ENCODE assay signal across 1 cellular context in the genomic region with DNA sequence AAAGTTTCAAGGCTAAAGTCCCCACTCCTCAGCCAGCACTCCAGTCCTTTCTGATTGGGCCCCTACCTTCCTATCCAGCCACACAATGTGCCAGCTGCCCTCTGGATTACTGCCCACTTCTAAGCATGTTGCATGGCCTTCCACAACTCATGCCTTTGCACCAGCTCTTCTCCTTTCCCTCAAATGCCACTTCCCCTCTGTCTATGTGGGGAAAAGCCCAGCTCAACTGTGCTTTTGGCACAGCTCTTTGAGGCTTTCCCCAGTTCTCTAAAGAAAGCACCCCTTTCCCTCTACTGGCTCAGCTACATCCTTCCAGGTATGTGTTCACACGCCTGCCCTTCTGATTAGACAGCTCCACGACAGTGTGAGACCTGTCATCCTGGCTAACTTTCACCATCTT.
TF ChIP-seq lines count a peak whose summit lies in the region.

No MANE protein-coding gene starts in this region.

TF ChIP-seq in SK-N-SH treated with all-trans-retinoic acid at 6 μM for 48 hours, 23 proteins besides CTCF, POLR2A, EP300 and RAD21:
- TF ChIP-seq, protein P1, sequence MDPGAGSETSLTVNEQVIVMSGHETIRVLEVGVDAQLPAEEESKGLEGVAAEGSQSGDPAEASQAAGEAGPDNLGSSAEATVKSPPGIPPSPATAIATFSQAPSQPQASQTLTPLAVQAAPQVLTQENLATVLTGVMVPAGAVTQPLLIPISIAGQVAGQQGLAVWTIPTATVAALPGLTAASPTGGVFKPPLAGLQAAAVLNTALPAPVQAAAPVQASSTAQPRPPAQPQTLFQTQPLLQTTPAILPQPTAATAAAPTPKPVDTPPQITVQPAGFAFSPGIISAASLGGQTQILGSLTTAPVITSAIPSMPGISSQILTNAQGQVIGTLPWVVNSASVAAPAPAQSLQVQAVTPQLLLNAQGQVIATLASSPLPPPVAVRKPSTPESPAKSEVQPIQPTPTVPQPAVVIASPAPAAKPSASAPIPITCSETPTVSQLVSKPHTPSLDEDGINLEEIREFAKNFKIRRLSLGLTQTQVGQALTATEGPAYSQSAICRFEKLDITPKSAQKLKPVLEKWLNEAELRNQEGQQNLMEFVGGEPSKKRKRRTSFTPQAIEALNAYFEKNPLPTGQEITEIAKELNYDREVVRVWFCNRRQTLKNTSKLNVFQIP (CRISPR knock-in tag; IDR thresholded peaks at IDR 0.05; ENCODE audit: borderline replicate concordance, low read depth) = no peak
- TF ChIP-seq RARB (CRISPR knock-in tag; IDR thresholded peaks at IDR 0.05) = no peak
- TF ChIP-seq, protein P2, sequence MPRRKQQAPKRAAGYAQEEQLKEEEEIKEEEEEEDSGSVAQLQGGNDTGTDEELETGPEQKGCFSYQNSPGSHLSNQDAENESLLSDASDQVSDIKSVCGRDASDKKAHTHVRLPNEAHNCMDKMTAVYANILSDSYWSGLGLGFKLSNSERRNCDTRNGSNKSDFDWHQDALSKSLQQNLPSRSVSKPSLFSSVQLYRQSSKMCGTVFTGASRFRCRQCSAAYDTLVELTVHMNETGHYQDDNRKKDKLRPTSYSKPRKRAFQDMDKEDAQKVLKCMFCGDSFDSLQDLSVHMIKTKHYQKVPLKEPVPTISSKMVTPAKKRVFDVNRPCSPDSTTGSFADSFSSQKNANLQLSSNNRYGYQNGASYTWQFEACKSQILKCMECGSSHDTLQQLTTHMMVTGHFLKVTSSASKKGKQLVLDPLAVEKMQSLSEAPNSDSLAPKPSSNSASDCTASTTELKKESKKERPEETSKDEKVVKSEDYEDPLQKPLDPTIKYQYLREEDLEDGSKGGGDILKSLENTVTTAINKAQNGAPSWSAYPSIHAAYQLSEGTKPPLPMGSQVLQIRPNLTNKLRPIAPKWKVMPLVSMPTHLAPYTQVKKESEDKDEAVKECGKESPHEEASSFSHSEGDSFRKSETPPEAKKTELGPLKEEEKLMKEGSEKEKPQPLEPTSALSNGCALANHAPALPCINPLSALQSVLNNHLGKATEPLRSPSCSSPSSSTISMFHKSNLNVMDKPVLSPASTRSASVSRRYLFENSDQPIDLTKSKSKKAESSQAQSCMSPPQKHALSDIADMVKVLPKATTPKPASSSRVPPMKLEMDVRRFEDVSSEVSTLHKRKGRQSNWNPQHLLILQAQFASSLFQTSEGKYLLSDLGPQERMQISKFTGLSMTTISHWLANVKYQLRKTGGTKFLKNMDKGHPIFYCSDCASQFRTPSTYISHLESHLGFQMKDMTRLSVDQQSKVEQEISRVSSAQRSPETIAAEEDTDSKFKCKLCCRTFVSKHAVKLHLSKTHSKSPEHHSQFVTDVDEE (CRISPR knock-in tag; IDR thresholded peaks at IDR 0.05) = no peak
- no peak for TF ChIP-seq SNAI2 (CRISPR knock-in tag; IDR thresholded peaks at IDR 0.05)
- no peak for TF ChIP-seq GLIS3 (CRISPR knock-in tag; IDR thresholded peaks at IDR 0.05)
- no peak for TF ChIP-seq CSDC2 (CRISPR knock-in tag; IDR thresholded peaks at IDR 0.05)
- no peak for TF ChIP-seq ZNF8 (CRISPR knock-in tag; IDR thresholded peaks at IDR 0.05)
- no peak for TF ChIP-seq BACH2 (CRISPR knock-in tag; IDR thresholded peaks at IDR 0.05; ENCODE audit: borderline replicate concordance)
- no peak for TF ChIP-seq OSR1 (CRISPR knock-in tag; IDR thresholded peaks at IDR 0.05)
- no peak for TF ChIP-seq PPARA (CRISPR knock-in tag; IDR thresholded peaks at IDR 0.05; ENCODE audit: borderline replicate concordance)
- TF ChIP-seq ESRRG (CRISPR knock-in tag; IDR thresholded peaks at IDR 0.05) = no peak
- no peak for TF ChIP-seq TCF4 (CRISPR knock-in tag; IDR thresholded peaks at IDR 0.05; ENCODE audit: borderline replicate concordance)
- TF ChIP-seq ZFP3 (CRISPR knock-in tag; IDR thresholded peaks at IDR 0.05) = no peak
- TF ChIP-seq, protein P3, sequence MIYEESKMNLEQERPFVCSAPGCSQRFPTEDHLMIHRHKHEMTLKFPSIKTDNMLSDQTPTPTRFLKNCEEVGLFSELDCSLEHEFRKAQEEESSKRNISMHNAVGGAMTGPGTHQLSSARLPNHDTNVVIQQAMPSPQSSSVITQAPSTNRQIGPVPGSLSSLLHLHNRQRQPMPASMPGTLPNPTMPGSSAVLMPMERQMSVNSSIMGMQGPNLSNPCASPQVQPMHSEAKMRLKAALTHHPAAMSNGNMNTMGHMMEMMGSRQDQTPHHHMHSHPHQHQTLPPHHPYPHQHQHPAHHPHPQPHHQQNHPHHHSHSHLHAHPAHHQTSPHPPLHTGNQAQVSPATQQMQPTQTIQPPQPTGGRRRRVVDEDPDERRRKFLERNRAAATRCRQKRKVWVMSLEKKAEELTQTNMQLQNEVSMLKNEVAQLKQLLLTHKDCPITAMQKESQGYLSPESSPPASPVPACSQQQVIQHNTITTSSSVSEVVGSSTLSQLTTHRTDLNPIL (CRISPR knock-in tag; IDR thresholded peaks at IDR 0.05; ENCODE audit: low read depth) = no peak
- TF ChIP-seq ARNTL (CRISPR knock-in tag; IDR thresholded peaks at IDR 0.05; ENCODE audit: borderline replicate concordance, low read depth) = no peak
- TF ChIP-seq ZFP30 (CRISPR knock-in tag; IDR thresholded peaks at IDR 0.05) = no peak
- no peak for TF ChIP-seq ZNF70 (CRISPR knock-in tag; IDR thresholded peaks at IDR 0.05)
- TF ChIP-seq, protein P4, sequence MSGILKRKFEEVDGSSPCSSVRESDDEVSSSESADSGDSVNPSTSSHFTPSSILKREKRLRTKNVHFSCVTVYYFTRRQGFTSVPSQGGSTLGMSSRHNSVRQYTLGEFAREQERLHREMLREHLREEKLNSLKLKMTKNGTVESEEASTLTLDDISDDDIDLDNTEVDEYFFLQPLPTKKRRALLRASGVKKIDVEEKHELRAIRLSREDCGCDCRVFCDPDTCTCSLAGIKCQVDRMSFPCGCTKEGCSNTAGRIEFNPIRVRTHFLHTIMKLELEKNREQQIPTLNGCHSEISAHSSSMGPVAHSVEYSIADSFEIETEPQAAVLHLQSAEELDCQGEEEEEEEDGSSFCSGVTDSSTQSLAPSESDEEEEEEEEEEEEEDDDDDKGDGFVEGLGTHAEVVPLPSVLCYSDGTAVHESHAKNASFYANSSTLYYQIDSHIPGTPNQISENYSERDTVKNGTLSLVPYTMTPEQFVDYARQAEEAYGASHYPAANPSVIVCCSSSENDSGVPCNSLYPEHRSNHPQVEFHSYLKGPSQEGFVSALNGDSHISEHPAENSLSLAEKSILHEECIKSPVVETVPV (CRISPR knock-in tag; IDR thresholded peaks at IDR 0.05) = no peak
- TF ChIP-seq ISL1 (CRISPR knock-in tag; IDR thresholded peaks at IDR 0.05) = no peak
TF ChIP-seq in SK-N-SH treated with all-trans-retinoic acid at 6 μM for 48 hours: peak in this region for 0.
